1 cellular context compared by ENCODE assay signal in the genomic region with DNA sequence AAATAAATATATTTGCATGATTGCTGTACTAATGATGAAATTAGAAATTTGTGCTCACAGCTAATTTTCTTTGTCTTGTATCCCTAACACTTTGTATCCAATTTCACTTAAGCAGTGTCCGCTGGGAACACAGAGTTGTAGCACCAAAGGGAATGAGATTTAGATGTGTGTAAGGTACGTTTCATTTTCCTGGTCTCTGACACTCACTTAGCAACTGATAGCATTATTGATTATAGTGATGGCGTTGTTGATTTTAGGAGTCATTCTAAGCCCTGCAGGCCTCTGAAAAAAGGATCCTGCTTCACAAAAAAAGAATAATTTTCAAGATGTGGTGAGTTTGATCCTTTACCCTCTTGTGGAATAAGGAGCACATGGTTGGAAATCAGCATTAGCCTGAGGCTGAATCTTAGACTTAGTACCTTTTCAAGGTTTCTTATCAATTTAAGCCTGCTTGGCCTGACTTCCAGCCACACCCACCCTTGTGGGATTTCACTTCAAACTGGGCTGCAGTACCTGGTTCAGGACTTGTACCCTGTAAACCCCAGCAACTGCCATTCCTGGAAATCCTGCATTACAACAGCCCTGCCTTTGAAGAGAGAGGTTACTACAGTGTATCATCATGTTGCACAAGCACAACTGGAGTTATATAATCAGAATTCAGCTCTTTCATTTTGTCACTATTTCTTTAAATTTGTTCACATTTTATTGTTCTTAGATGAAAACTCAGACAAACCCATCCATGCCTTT.
TF ChIP-seq lines count a peak whose summit lies in the region.

No MANE protein-coding gene starts in this region.

TF ChIP-seq in IMR-90, 13 proteins besides CTCF, POLR2A, EP300 and RAD21:
- TF ChIP-seq MAFK (IDR thresholded peaks at IDR 0.05; ENCODE audit: low read depth, low read length) (no peak), FOS (IDR thresholded peaks at IDR 0.05; ENCODE audit: low read depth, low read length) (no peak), CEBPB (IDR thresholded peaks at IDR 0.05; ENCODE audit: low read depth, low read length) (no peak), BHLHE40 (IDR thresholded peaks at IDR 0.05; ENCODE audit: low read depth, low read length) (no peak), NFE2L2 (IDR thresholded peaks at IDR 0.05; ENCODE audit: low read depth, low read length) (no peak), MAZ (IDR thresholded peaks at IDR 0.05; ENCODE audit: borderline replicate concordance, low read depth, low read length) (no peak), MXI1 (IDR thresholded peaks at IDR 0.05; ENCODE audit: borderline replicate concordance, low read depth, low read length) (no peak), RCOR1 (IDR thresholded peaks at IDR 0.05; ENCODE audit: insufficient replicate concordance, low read length) (no peak), SMC3 (IDR thresholded peaks at IDR 0.05; ENCODE audit: low read depth, low read length) (no peak), RFX5 (IDR thresholded peaks at IDR 0.05; ENCODE audit: low read depth, low read length) (no peak), CHD1 (IDR thresholded peaks at IDR 0.05; ENCODE audit: low read depth, low read length) (no peak)
- TF ChIP-seq, protein P1, sequence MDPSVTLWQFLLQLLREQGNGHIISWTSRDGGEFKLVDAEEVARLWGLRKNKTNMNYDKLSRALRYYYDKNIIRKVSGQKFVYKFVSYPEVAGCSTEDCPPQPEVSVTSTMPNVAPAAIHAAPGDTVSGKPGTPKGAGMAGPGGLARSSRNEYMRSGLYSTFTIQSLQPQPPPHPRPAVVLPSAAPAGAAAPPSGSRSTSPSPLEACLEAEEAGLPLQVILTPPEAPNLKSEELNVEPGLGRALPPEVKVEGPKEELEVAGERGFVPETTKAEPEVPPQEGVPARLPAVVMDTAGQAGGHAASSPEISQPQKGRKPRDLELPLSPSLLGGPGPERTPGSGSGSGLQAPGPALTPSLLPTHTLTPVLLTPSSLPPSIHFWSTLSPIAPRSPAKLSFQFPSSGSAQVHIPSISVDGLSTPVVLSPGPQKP (IDR thresholded peaks at IDR 0.05; ENCODE audit: borderline replicate concordance, low read depth, low read length), result no peak
- TF ChIP-seq, protein P2, sequence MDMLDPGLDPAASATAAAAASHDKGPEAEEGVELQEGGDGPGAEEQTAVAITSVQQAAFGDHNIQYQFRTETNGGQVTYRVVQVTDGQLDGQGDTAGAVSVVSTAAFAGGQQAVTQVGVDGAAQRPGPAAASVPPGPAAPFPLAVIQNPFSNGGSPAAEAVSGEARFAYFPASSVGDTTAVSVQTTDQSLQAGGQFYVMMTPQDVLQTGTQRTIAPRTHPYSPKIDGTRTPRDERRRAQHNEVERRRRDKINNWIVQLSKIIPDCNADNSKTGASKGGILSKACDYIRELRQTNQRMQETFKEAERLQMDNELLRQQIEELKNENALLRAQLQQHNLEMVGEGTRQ (IDR thresholded peaks at IDR 0.05; ENCODE audit: low read depth, low read length), result no peak
